29 cellular contexts compared by ENCODE assay signal in the genomic region with DNA sequence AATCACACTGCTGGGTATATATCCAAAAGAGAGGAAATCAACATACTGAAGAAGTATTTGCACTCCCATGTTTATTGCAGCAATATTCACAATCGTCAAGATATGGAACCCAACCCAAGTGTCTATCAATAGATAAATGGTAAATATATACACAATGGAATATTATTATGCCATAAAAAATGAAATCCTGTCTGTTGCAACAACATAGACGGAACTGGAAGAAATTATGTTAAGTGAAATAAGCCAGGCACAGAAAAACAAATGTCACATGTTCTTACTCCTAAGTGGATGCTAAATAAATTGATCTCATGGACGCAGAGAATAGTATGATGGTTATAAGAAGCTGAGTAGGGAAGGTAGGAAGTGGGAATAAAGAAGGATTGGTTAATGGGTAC.
"Had no signal": no experiment of that assay in that cellular context is flagged by ENCODE, and none has a peak within 500 bp of the region (broad histone marks: within the 10 kb centered on the region; RNA-seq: fewer than 3 reads in every experiment).

No MANE protein-coding gene starts in this region.

- ATAC-seq: activated CD8-positive, alpha-beta T cell treated with anti-CD3 and anti-CD28 coated beads for 36 hours; activated naive CD4-positive, alpha-beta T cell treated with anti-CD3 and anti-CD28 coated beads, Interleukin-2, amount 50 U/mL, for 72 hours; activated T-cell treated with anti-CD3 and anti-CD28 coated beads, Interleukin-2, amount 50 U/mL, for 72 hours; activated T-helper 17 cell treated with anti-CD3 and anti-CD28 coated beads, Interleukin-2, amount 50 U/mL, for 72 hours had no signal

- H3K9me3 ChIP-seq: adrenal gland had no signal

- H3K27ac ChIP-seq: adrenal gland, WERI-Rb-1 had no signal

- H3K27me3 ChIP-seq: adrenal gland had no signal

- H3K4me3 ChIP-seq: adrenal gland had no signal

- FAIRE-seq: bronchial epithelial cell had no signal

- H3K9me3 Mint-ChIP-seq: activated CD4-positive, alpha-beta T cell treated with anti-CD3 and anti-CD28 coated beads, Interleukin-2, amount 10 ng/mL, durations not matched to agents 24 days and 14 days; activated CD8-positive, alpha-beta T cell treated with anti-CD3 and anti-CD28 coated beads for 36 hours; activated T-helper 17 cell treated with anti-CD3 and anti-CD28 coated beads, Interleukin-2, amount 50 U/mL, for 72 hours had no signal

- H3K27me3 Mint-ChIP-seq: activated CD4-positive, alpha-beta T cell treated with anti-CD3 and anti-CD28 coated beads, Interleukin-2, amount 10 ng/mL, durations not matched to agents 24 days and 14 days; activated CD8-positive, alpha-beta T cell treated with anti-CD3 and anti-CD28 coated beads for 36 hours; activated T-helper 17 cell treated with anti-CD3 and anti-CD28 coated beads, Interleukin-2, amount 50 U/mL, for 72 hours; brain had no signal

- DNase-seq: activated CD4-positive, alpha-beta T cell treated with anti-CD3 and anti-CD28 coated beads for 1 hour; activated CD4-positive, alpha-beta T cell treated with anti-CD3 and anti-CD28 coated beads, Interleukin-2, amount 10 ng/mL, durations not matched to agents 24 days and 14 days; activated CD4-positive, alpha-beta T cell treated with anti-CD3 and anti-CD28 coated beads, Interleukin-2, amount 50 U/mL, for 4 hours; activated CD4-positive, CD25-positive, alpha-beta regulatory T cell; activated CD8-positive, alpha-beta T cell treated with anti-CD3 and anti-CD28 coated beads for 36 hours; activated effector memory CD4-positive, alpha-beta T cell treated with anti-CD3 and anti-CD28 coated beads, Interleukin-2, amount 50 U/mL, for 16 hours; activated naive CD4-positive, alpha-beta T cell; activated T-cell treated with anti-CD3 and anti-CD28 coated beads, Interleukin-2, amount 50 U/mL, for 1 hour; activated T-cell treated with anti-CD3 and anti-CD28 coated beads, Interleukin-2, amount 50 U/mL, for 72 hours; adrenal gland; caudate nucleus; cerebellar nuclear complex; KG1; NCI-H1092 treated with DMSO at 0.1 percent for 48 hours; NCI-H1417; NCI-H146; NCI-H187; NCI-H2081; NCI-H226; NCI-H446 treated with DMSO at 0.1 percent for 48 hours; NCI-H524 treated with DMSO at 0.1 percent for 48 hours; OCI-M1; Right ventricle myocardium superior; T1000; WERI-Rb-1 had no signal

- H3K27ac Mint-ChIP-seq: activated CD4-positive, alpha-beta T cell treated with anti-CD3 and anti-CD28 coated beads, Interleukin-2, amount 10 ng/mL, durations not matched to agents 24 days and 14 days; activated CD8-positive, alpha-beta T cell treated with anti-CD3 and anti-CD28 coated beads for 36 hours; activated naive CD4-positive, alpha-beta T cell treated with anti-CD3 and anti-CD28 coated beads, Interleukin-2, amount 50 U/mL, for 72 hours; activated T-cell treated with anti-CD3 and anti-CD28 coated beads, Interleukin-2, amount 50 U/mL, for 72 hours; activated T-helper 17 cell treated with anti-CD3 and anti-CD28 coated beads, Interleukin-2, amount 50 U/mL, for 72 hours had no signal

- H3K4me1 Mint-ChIP-seq: activated CD4-positive, alpha-beta T cell treated with anti-CD3 and anti-CD28 coated beads, Interleukin-2, amount 10 ng/mL, durations not matched to agents 24 days and 14 days; activated T-helper 17 cell treated with anti-CD3 and anti-CD28 coated beads, Interleukin-2, amount 50 U/mL, for 72 hours; brain had no signal

- H3K36me3 ChIP-seq: adrenal gland had no signal

- H3K4me3 Mint-ChIP-seq: activated CD4-positive, alpha-beta T cell treated with anti-CD3 and anti-CD28 coated beads, Interleukin-2, amount 10 ng/mL, durations not matched to agents 24 days and 14 days; activated CD8-positive, alpha-beta T cell treated with anti-CD3 and anti-CD28 coated beads for 36 hours; activated T-cell treated with anti-CD3 and anti-CD28 coated beads, Interleukin-2, amount 50 U/mL, for 72 hours; activated T-helper 17 cell treated with anti-CD3 and anti-CD28 coated beads, Interleukin-2, amount 50 U/mL, for 72 hours; brain had no signal

- H3K4me1 ChIP-seq: adrenal gland had no signal
